19 cellular contexts compared by ENCODE assay signal in genomic region chr16:49647673-49648072, GRCh38.
A peak's percentile ranks its signal among the peaks of the same experiment; 100 is the strongest.
DNase-seq lines count a peak whose midpoint lies in the region; ATAC-seq and TF ChIP-seq lines count a peak whose summit lies in the region.
"Had no signal": no experiment of that assay in that cellular context is flagged by ENCODE, and none has a peak within 500 bp of the region (broad histone marks: within the 10 kb centered on the region; RNA-seq: fewer than 3 reads in every experiment).

No MANE protein-coding gene starts in this region.

- no peak overlapping the region for H3K9ac ChIP-seq in HCT116 (ENCODE audit: low read length)
- no peak overlapping the region for H3K9ac ChIP-seq in adipocyte (ENCODE audit: low read length)
- H3K9ac ChIP-seq in endodermal cell (ENCODE audit: extremely low read depth, low read length, poor library complexity, severe bottlenecking) = no peak overlapping the region
- H3K9ac ChIP-seq: BLaER1 treated with 17β-estradiol and CSF1 and Interleukin-3, amounts not matched to agents 10 nM and 100 nM had no signal

- H3K4me3 ChIP-seq in HCT116 (replicated peaks in 1 of 2; ENCODE audit: low read depth in 1 of 2, low read length in 2 of 2) (no peak overlapping the region), adipocyte (ENCODE audit: low read length) (peak overlapping the region; percentile 51), endodermal cell (ENCODE audit: low read length) (peak overlapping the region; percentile 10)
- H3K4me3 ChIP-seq: A549; BLaER1 treated with 17β-estradiol and CSF1 and Interleukin-3, amounts not matched to agents 10 nM and 100 nM had no signal

- no peak overlapping the region for H2AFZ ChIP-seq in HCT116 (ENCODE audit: low read depth, low read length, poor library complexity, severe bottlenecking)

- H3K27me3 ChIP-seq in HCT116 (ENCODE audit: insufficient read depth, low read length) (no peaks in the 10 kb centered on the region), adipocyte (replicated peaks; ENCODE audit: control insufficient read depth, insufficient read depth, low read length) (no peaks in the 10 kb centered on the region), endodermal cell (ENCODE audit: control insufficient read depth, insufficient read depth, low read length, poor library complexity, severe bottlenecking) (no peaks in the 10 kb centered on the region)
- H3K27me3 ChIP-seq: BLaER1 treated with 17β-estradiol and CSF1 and Interleukin-3, amounts not matched to agents 10 nM and 100 nM had no signal

- TF ChIP-seq POLR2A in HCT116 (IDR thresholded peaks at IDR 0.05; ENCODE audit: borderline replicate concordance, extremely low read depth, insufficient read depth, insufficient read length) = no peak

- BruUV-seq in HCT116 (replicated peaks; lab: Mats Ljungman, UMichigan) = no TSS peak

- peaks cover 7% of the 10 kb centered on the region for H3K4me1 Mint-ChIP-seq in endodermal cell
- H3K4me1 Mint-ChIP-seq in progenitor cell of endocrine pancreas (ENCODE audit: low read depth) = peaks cover 18% of the 10 kb centered on the region
- H3K4me1 Mint-ChIP-seq in naive thymus-derived CD8-positive, alpha-beta T cell = no peaks in the 10 kb centered on the region
- H3K4me1 Mint-ChIP-seq: B cell had no signal

- POLR2A ChIA-PET in HCT116 (lab: Charles Lee) = no interaction called here
- POLR2A ChIA-PET in naive thymus-derived CD8-positive, alpha-beta T cell (lab: Charles Lee) = no interaction called here

- H3K4me1 ChIP-seq in HCT116 (ENCODE audit: control insufficient read depth in 1 of 2, insufficient read depth in 2 of 2, low read length in 2 of 2) (peaks cover 0 to 12% of the 10 kb centered on the region in 2 experiments; a peak in 2 of 4 replicates), adipocyte (ENCODE audit: control insufficient read depth, insufficient read depth, low read length) (peaks cover 27% of the 10 kb centered on the region), endodermal cell (ENCODE audit: control insufficient read depth, insufficient read depth, low read length) (no peaks in the 10 kb centered on the region)
- H3K4me1 ChIP-seq: A549, Caco-2 had no signal

- H3K9me3 ChIP-seq in HCT116 (ENCODE audit: control insufficient read depth in 1 of 2, insufficient read depth in 1 of 2, low read depth in 1 of 2, low read length in 2 of 2) (peaks cover 10 to 16% of the 10 kb centered on the region in 2 experiments; a peak in 2 of 4 replicates), adipocyte (ENCODE audit: control insufficient read depth, low read length) (peaks cover 21% of the 10 kb centered on the region), endodermal cell (ENCODE audit: control insufficient read depth, low read length) (peaks cover 40% of the 10 kb centered on the region)

- DNase-seq in HCT116 (ENCODE audit: low read depth, low spot score) (no peak), adipocyte (ENCODE audit: low read depth) (no peak), endodermal cell (no peak), progenitor cell of endocrine pancreas (ENCODE audit: low spot score, unreplicated experiment) (no peak), NCI-H187 (lab: John Stamatoyannopoulos, UW) (no peak)
- no peak for DNase-seq in naive thymus-derived CD8-positive, alpha-beta T cell
- DNase-seq: AML-193; Caco-2; Calu3; CD4-positive, alpha-beta T cell; CD8-positive, alpha-beta T cell; DMS79 treated with DMSO at 0.1 percent for 48 hours; GF-D8 had no signal

- RAD21 ChIA-PET in HCT116 (lab: Charles Lee; ENCODE audit: low non-redundant PET in 1 of 2, low total read pairs in 2 of 2, uncharacterized antibody in 2 of 2, unreplicated experiment in 2 of 2) = no interaction called here

- no peak for TF ChIP-seq RAD21 in HCT116 (IDR thresholded peaks at IDR 0.05; ENCODE audit: low read depth)

- H3K4me3 Mint-ChIP-seq in endodermal cell = no peak overlapping the region
- H3K4me3 Mint-ChIP-seq in progenitor cell of endocrine pancreas (ENCODE audit: low read depth) = no peak overlapping the region
- no peak overlapping the region for H3K4me3 Mint-ChIP-seq in naive thymus-derived CD8-positive, alpha-beta T cell
- H3K4me3 Mint-ChIP-seq: B cell; CD4-positive, alpha-beta T cell; CD8-positive, alpha-beta T cell had no signal

- H3K27ac ChIP-seq in HCT116 (ENCODE audit: low read depth, low read length) (no peak overlapping the region), endodermal cell (ENCODE audit: low read depth, low read length) (no peak overlapping the region)
- H3K27ac ChIP-seq: 22Rv1; A549; BLaER1 treated with 17β-estradiol and CSF1 and Interleukin-3, amounts not matched to agents 10 nM and 100 nM; C4-2B had no signal

- WGBS in endodermal cell (ENCODE audit: insufficient coverage in 1 of 2, insufficient read length in 1 of 2), 2 experiments = 60 to 64% methylated on average over 2 of the region's 2 CpGs

- H3K79me2 ChIP-seq in HCT116 (ENCODE audit: insufficient read depth, low read length) = no peaks in the 10 kb centered on the region

- CTCF ChIA-PET in HCT116 (lab: Charles Lee) = no interaction called here

- no peaks in the 10 kb centered on the region for H4K20me1 ChIP-seq in HCT116 (ENCODE audit: insufficient read depth)
- H4K20me1 ChIP-seq: BLaER1 treated with 17β-estradiol and CSF1 and Interleukin-3, amounts not matched to agents 10 nM and 100 nM had no signal

- ATAC-seq in HCT116 (no peak), GM18907 (IDR thresholded peaks at IDR 0.05; ENCODE audit: unreplicated experiment) (no peak)
- no peak for ATAC-seq in naive thymus-derived CD8-positive, alpha-beta T cell
- ATAC-seq: A549; CD8-positive, alpha-beta T cell had no signal

- no peaks in the 10 kb centered on the region for H3K27me3 Mint-ChIP-seq in endodermal cell (ENCODE audit: insufficient read depth)
- H3K27me3 Mint-ChIP-seq in progenitor cell of endocrine pancreas = no peaks in the 10 kb centered on the region
- peaks cover 0 to 4% (median 0%) of the 10 kb centered on the region in 5 donors for H3K27me3 Mint-ChIP-seq in naive thymus-derived CD8-positive, alpha-beta T cell
- H3K27me3 Mint-ChIP-seq: B cell; CD4-positive, alpha-beta T cell had no signal

- H3K36me3 Mint-ChIP-seq in endodermal cell (ENCODE audit: low read depth) = peaks cover 35% of the 10 kb centered on the region
- H3K36me3 Mint-ChIP-seq in progenitor cell of endocrine pancreas (ENCODE audit: insufficient read depth) = peaks cover 19% of the 10 kb centered on the region
- H3K36me3 Mint-ChIP-seq in naive thymus-derived CD8-positive, alpha-beta T cell = peaks cover 0 to 33% (median 5%) of the 10 kb centered on the region in 3 donors
- H3K36me3 Mint-ChIP-seq: CD8-positive, alpha-beta T cell had no signal

- intact Hi-C loops in HCT116 (cut with micrococcal nuclease) = no loop called here

- TF ChIP-seq CTCF in HCT116 (IDR thresholded peaks at IDR 0.05 in 2 of 3, conservative IDR thresholded peaks at IDR 0.05 in 1 of 3; ENCODE audit: borderline replicate concordance in 1 of 3, insufficient read depth in 1 of 3, low read depth in 2 of 3, low read length in 2 of 3) (no peak), endodermal cell (conservative IDR thresholded peaks at IDR 0.05) (no peak), progenitor cell of endocrine pancreas (IDR thresholded peaks at IDR 0.05; ENCODE audit: unreplicated experiment) (no peak)

- H3K9me3 Mint-ChIP-seq in endodermal cell (peaks cover 37% of the 10 kb centered on the region), progenitor cell of endocrine pancreas (ENCODE audit: low read depth) (peaks cover 19% of the 10 kb centered on the region)
- H3K9me3 Mint-ChIP-seq in naive thymus-derived CD8-positive, alpha-beta T cell = peaks cover 10 to 49% (median 29%) of the 10 kb centered on the region in 9 donors

- no peak overlapping the region for H3K4me2 ChIP-seq in HCT116 (ENCODE audit: low read length)
- H3K4me2 ChIP-seq: A549; BLaER1 treated with 17β-estradiol and CSF1 and Interleukin-3, amounts not matched to agents 10 nM and 100 nM had no signal

- no peaks in the 10 kb centered on the region for H3K9me2 ChIP-seq in HCT116 (ENCODE audit: insufficient read depth)

- H3K36me3 ChIP-seq in HCT116 (ENCODE audit: control insufficient read depth in 1 of 2, insufficient read depth in 2 of 2, low read length in 2 of 2) (no peaks in the 10 kb centered on the region), adipocyte (ENCODE audit: control insufficient read depth, insufficient read depth, low read length, severe bottlenecking) (no peaks in the 10 kb centered on the region), endodermal cell (ENCODE audit: control insufficient read depth, insufficient read depth, low read length) (peaks cover 9% of the 10 kb centered on the region)

- H3K27ac Mint-ChIP-seq in endodermal cell (no peak overlapping the region), progenitor cell of endocrine pancreas (peak overlapping the region; percentile 34)
- peak overlapping the region in 1 of 10 donors; percentile 45 for H3K27ac Mint-ChIP-seq in naive thymus-derived CD8-positive, alpha-beta T cell
- H3K27ac Mint-ChIP-seq: B cell; CD4-positive, alpha-beta T cell; CD8-positive, alpha-beta T cell had no signal

TF ChIP-seq in HCT116, 20 proteins besides CTCF, POLR2A, EP300 and RAD21:
- no peak for TF ChIP-seq POLR2AphosphoS5 (IDR thresholded peaks at IDR 0.05; ENCODE audit: low read depth, low read length)
- TF ChIP-seq CBX3 (IDR thresholded peaks at IDR 0.05; ENCODE audit: low read depth) = 0 out of 2 replicates have a peak, but pooled peaks have one; percentile 27

Comparison
In these comparisons a context has a peak if more than half of its experiments do, and no peak if none do; other contexts are left out.
1. H3K4me3 ChIP-seq: peak in adipocyte (single experiment) and endodermal cell (single experiment); none in HCT116 (0 of 2).